In the genomic region with DNA sequence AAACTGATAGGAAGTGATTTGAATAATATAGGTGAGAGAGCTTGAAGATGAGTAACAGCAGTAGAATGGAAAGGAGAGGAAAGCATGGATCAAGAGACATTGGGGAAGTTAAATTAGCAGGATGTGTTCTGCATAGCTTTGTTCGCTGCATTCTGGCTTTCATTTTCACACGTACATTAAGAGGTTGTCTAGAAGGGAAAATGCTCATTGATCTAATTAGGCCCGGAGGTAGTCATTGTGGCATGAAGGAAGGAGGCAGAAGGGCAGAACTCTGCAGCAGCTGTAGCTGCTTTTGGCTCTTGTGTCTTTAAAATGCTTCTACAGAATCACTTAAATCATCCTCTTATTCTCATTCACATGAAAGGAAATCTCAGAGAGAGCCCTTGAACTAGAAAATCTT, we compare ENCODE assay signal across 8 cellular contexts. TPM values are rescaled to one million over a fixed set of nuclear protein-coding genes. Genes with fewer than 3 reads are reported as not detected.
DNase-seq lines count a peak whose midpoint lies in the region; ATAC-seq and TF ChIP-seq lines count a peak whose summit lies in the region.

No MANE protein-coding gene starts in this region.

- peaks cover 0 to under 1% (median 0%) of the 10 kb centered on the region in 3 donors for H3K27me3 Mint-ChIP-seq in immature natural killer cell (ENCODE audit: low read depth in 3 of 3)

- H3K4me3 ChIP-seq in sigmoid colon: no peak overlapping the region
- no peak overlapping the region for H3K4me3 ChIP-seq in brain microvascular endothelial cell (ENCODE audit: low read depth, low read length)

- no peaks in the 10 kb centered on the region for H3K36me3 Mint-ChIP-seq in immature natural killer cell

- WGBS in sigmoid colon, 2 donors: 15 to 26% methylated on average over 3 of the region's 3 CpGs

- peak overlapping the region in 4 of 5 donors; percentile 3 to 61 (median 40) for H3K4me3 Mint-ChIP-seq in immature natural killer cell

- peak overlapping the region in 4 of 6 donors; percentile 5 to 42 (median 17) for H3K27ac Mint-ChIP-seq in immature natural killer cell

- TF ChIP-seq POLR2A in sigmoid colon (IDR thresholded peaks at IDR 0.05): no peak

- H3K27ac ChIP-seq in sigmoid colon (no peak overlapping the region), brain microvascular endothelial cell (no peak overlapping the region), caudate nucleus (ENCODE audit: low read depth, low read length) (no peak overlapping the region)

- H3K36me3 ChIP-seq in sigmoid colon (no peaks in the 10 kb centered on the region), brain microvascular endothelial cell (replicated peaks) (no peaks in the 10 kb centered on the region)

- H3K27me3 ChIP-seq in sigmoid colon (no peaks in the 10 kb centered on the region), brain microvascular endothelial cell (replicated peaks) (no peaks in the 10 kb centered on the region)

- no peaks in the 10 kb centered on the region for H3K4me1 ChIP-seq in sigmoid colon

- intact Hi-C loops in sigmoid colon (cut with DNase I): no loop called here

- H3K9me3 Mint-ChIP-seq in immature natural killer cell: peaks cover 0 to 3% (median 0%) of the 10 kb centered on the region in 6 donors

- TF ChIP-seq CTCF in sigmoid colon (IDR thresholded peaks at IDR 0.05) (no peak), brain microvascular endothelial cell (IDR thresholded peaks at IDR 0.05; ENCODE audit: low read depth, low read length, missing control alignments) (no peak)

- peaks cover 11 to 13% of the 10 kb centered on the region in 2 donors for H3K4me1 Mint-ChIP-seq in immature natural killer cell

- no peaks in the 10 kb centered on the region for H3K9me3 ChIP-seq in sigmoid colon

- in situ Hi-C loops in brain microvascular endothelial cell (cut with HindIII; ENCODE audit: low pct_ligation_motif_present, low sequenced_read_pairs): loop anchor here (25.0 kb wide), 1 partner anchor 352 kb away; no protein-coding TSS in a partner anchor

- DNase-seq in NCI-H2227 (lab: John Stamatoyannopoulos, UW; ENCODE audit: unreplicated experiment) (peak; percentile 13), immature natural killer cell (peak in 1 of 3 donors; percentile 11), sigmoid colon (no peak), brain microvascular endothelial cell (no peak), NCI-H1048 (lab: John Stamatoyannopoulos, UW) (no peak), caudate nucleus (lab: John Stamatoyannopoulos, UW) (no peak)

- ATAC-seq in GM18508 (IDR thresholded peaks at IDR 0.05; ENCODE audit: insufficient read depth, unreplicated experiment): peak; percentile 62
- peak; percentile 79 for ATAC-seq in GM21717 (IDR thresholded peaks at IDR 0.05; ENCODE audit: unreplicated experiment)

- no peak for TF ChIP-seq EP300 in sigmoid colon (IDR thresholded peaks at IDR 0.05)

RNA-seq across cellular contexts. Expression of gene KCNAB1, which starts 40.3 kb away (rescaled TPM):
- polyA plus RNA-seq in immature natural killer cell: under 1 TPM; 0.06 to 0.37 (median 0.31) TPM
- total RNA-seq in sigmoid colon: 1 to 10 TPM; 1.8 to 5.0 (median 4.5) TPM
- 1 to 10 TPM in 1 of 3 donors, not detected in 2; 1.2 TPM for polyA plus RNA-seq in sigmoid colon
